In the genomic region with DNA sequence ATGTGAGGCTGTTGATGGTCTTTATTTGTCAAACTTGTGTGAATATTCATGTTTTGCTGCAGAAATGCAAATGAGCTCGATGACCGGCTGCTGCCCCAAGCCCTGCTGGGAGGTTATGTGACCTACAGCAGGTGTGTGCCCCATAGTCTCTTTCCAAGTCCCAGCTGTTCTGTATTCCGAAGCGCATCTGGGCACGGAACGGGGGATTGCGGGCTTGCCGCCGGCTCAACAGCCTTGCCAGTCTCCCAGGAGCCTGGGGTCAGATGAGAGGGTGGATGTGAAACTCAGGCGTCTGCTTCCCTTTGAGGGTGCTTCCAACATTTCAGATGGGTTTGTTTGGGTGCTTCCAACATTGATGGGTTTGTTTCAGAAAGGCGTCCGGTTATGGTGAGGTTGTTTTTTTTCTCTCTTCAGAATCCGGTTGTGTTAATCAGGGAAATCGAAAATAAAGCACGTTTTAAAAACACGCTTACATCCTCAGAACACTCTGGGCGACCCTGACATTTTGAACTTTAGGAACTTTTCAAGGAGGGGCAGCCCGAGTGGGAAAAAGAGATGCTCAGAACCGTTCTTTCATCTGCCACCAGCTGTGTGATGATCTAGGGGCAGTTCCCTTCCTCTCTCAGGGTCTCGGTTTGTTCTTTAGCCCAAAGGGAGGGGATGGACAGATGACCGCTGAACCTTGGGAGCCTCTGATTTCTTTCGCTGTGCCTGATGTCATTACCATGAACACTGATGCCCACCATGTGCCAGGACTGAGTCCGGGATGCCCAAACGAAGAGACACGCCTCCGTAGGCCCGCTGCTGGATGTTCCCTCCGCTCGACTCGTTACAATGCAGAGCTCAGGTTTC, we compare ENCODE assay signal across 9 cellular contexts. TPM values are rescaled to one million over a fixed set of nuclear protein-coding genes. Genes with fewer than 3 reads are reported as not detected.
A peak's percentile ranks its signal among the peaks of the same experiment; 100 is the strongest.
DNase-seq lines count a peak whose midpoint lies in the region; ATAC-seq, FAIRE-seq and TF ChIP-seq lines count a peak whose summit lies in the region.
"Had no signal": no experiment of that assay in that cellular context is flagged by ENCODE, and none has a peak within 500 bp of the region (broad histone marks: within the 10 kb centered on the region; RNA-seq: fewer than 3 reads in every experiment).

No MANE protein-coding gene starts in this region.

- H3K4me1 ChIP-seq in astrocyte (ENCODE audit: insufficient read depth, low read length) = peaks cover 5% of the 10 kb centered on the region

- peaks cover 55% of the 10 kb centered on the region for H3K27me3 ChIP-seq in astrocyte (ENCODE audit: insufficient read depth, low read length)

- H3K4me3 Mint-ChIP-seq in astrocyte (ENCODE audit: unreplicated experiment) (peak overlapping the region; percentile 27), naive B cell (peak overlapping the region; percentile 77 to 91 (median 88))

- H3K9me3 Mint-ChIP-seq in astrocyte (ENCODE audit: unreplicated experiment) (no peaks in the 10 kb centered on the region), naive B cell (no peaks in the 10 kb centered on the region)

- H3K27me3 Mint-ChIP-seq in astrocyte (ENCODE audit: low read depth, unreplicated experiment) (peaks cover 59% of the 10 kb centered on the region), naive B cell (peaks cover 7 to 30% (median 15%) of the 10 kb centered on the region in 3 donors)

- no peaks in the 10 kb centered on the region for H3K9me3 ChIP-seq in astrocyte (ENCODE audit: insufficient read depth, low read depth, low read length)

- no peak for TF ChIP-seq CTCF in astrocyte (IDR thresholded peaks at IDR 0.05; ENCODE audit: insufficient read depth, low read depth, low read length)

- no peak overlapping the region for H3K27ac Mint-ChIP-seq in astrocyte (ENCODE audit: unreplicated experiment)
- peak overlapping the region in 5 of 6 donors; percentile 78 to 87 (median 80) for H3K27ac Mint-ChIP-seq in naive B cell

- H4K20me1 ChIP-seq in astrocyte (ENCODE audit: insufficient read depth, low read length) = no peaks in the 10 kb centered on the region

- no peak for FAIRE-seq in astrocyte (lab: Jason Lieb, UNC)
- no peak for FAIRE-seq in H54 (lab: Jason Lieb, UNC)

- peak overlapping the region; percentile 79 for H3K4me2 ChIP-seq in astrocyte (ENCODE audit: low read length)

- H3K4me3 ChIP-seq in astrocyte (ENCODE audit: insufficient read depth, low read depth, low read length) = no peak overlapping the region

- H3K36me3 ChIP-seq in astrocyte (ENCODE audit: insufficient read depth, low read length) = no peaks in the 10 kb centered on the region

- ATAC-seq in naive B cell (ENCODE audit: low read depth in 2 of 2) (no peak), HG03139 (IDR thresholded peaks at IDR 0.05; ENCODE audit: unreplicated experiment) (no peak)

- no peak overlapping the region for H2AFZ ChIP-seq in astrocyte (ENCODE audit: low read depth, low read length)

- no peaks in the 10 kb centered on the region for H3K79me2 ChIP-seq in astrocyte (ENCODE audit: insufficient read depth, low read length)

- TF ChIP-seq POLR2A in H54 (IDR thresholded peaks at IDR 0.05; ENCODE audit: low read depth, low read length) = no peak

- peaks cover 2% of the 10 kb centered on the region for H3K36me3 Mint-ChIP-seq in astrocyte (ENCODE audit: low read depth, unreplicated experiment)
- no peaks in the 10 kb centered on the region for H3K36me3 Mint-ChIP-seq in naive B cell

- peaks cover 3% of the 10 kb centered on the region for H3K4me1 Mint-ChIP-seq in astrocyte (ENCODE audit: low read depth, unreplicated experiment)
- H3K4me1 Mint-ChIP-seq in naive B cell = peaks cover 26 to 42% (median 37%) of the 10 kb centered on the region in 3 donors

- peak; percentile 39 for DNase-seq in CD1c-positive myeloid dendritic cell (ENCODE audit: extremely low spot score)
- peak; percentile 20 for DNase-seq in HuH-7.5 (ENCODE audit: low spot score)
- DNase-seq in astrocyte (ENCODE audit: low read depth) = no peak
- DNase-seq in naive B cell = no peak
- DNase-seq in NCI-H2227 (lab: John Stamatoyannopoulos, UW; ENCODE audit: unreplicated experiment) = no peak
- DNase-seq in kidney glomerular epithelial cell (lab: John Stamatoyannopoulos, UW) = no peak
- DNase-seq in H54 (ENCODE audit: insufficient read length, low spot score) = no peak
- DNase-seq: NCI-H2107 had no signal

- no peak overlapping the region for H3K9ac ChIP-seq in astrocyte (ENCODE audit: low read length)

- H3K27ac ChIP-seq in astrocyte (ENCODE audit: low read depth, low read length) = no peak overlapping the region

RNA-seq across cellular contexts. Expression of a gene that starts 47.8 kb away (rescaled TPM):
- 76.2 and 78.0 TPM in 2 replicates for total RNA-seq in astrocyte
- polyA plus RNA-seq in naive B cell (ENCODE audit: low read depth in 6 of 6) = 100 to 1,000 TPM in 3 of 6 donors, 10 to 100 TPM in 3; 92.7 to 152 (median 106) TPM

Comparison
In these comparisons a context has a peak if more than half of its experiments do, and no peak if none do; other contexts are left out.
1. DNase-seq: peak in CD1c-positive myeloid dendritic cell (single experiment) and HuH-7.5 (single experiment); none in astrocyte (single experiment), naive B cell (single experiment), NCI-H2227 (single experiment), kidney glomerular epithelial cell (single experiment) and H54 (single experiment).